ENCODE assay signal across 8 cellular contexts in genomic region chr11:66856496-66857233, GRCh38. TPM values are rescaled to one million over a fixed set of nuclear protein-coding genes. Genes with fewer than 3 reads are reported as not detected.
DNase-seq lines count a peak whose midpoint lies in the region; ATAC-seq and TF ChIP-seq lines count a peak whose summit lies in the region.

TSS of gene LRFN4 (plus strand) at chr11:66857064. CDS start at chr11:66857745, 681 bp downstream.

- H3K4me1 Mint-ChIP-seq in Caco-2 (ENCODE audit: low read depth, unreplicated experiment) (peaks cover 8% of the 10 kb centered on the region), T-cell (peaks cover 5 to 12% (median 5%) of the 10 kb centered on the region in 3 donors)

- H3K36me3 Mint-ChIP-seq in Caco-2 (ENCODE audit: insufficient read depth, unreplicated experiment) (peaks cover 43% of the 10 kb centered on the region), T-cell (no peaks in the 10 kb centered on the region)

- no peaks in the 10 kb centered on the region for H3K36me3 ChIP-seq in Caco-2 (ENCODE audit: control insufficient read depth, insufficient read depth, low read length)

- BruUV-seq in Caco-2 (replicated peaks; lab: Mats Ljungman, UMichigan): no TSS peak

- no peaks in the 10 kb centered on the region for H3K9me3 ChIP-seq in Caco-2

- DNase-seq in Caco-2 (peak in 1 of 2 experiments; percentile 76), T-cell (peak in 29 of 34 experiments; percentile 12 to 71 (median 36)), choroid plexus epithelial cell (ENCODE audit: low read depth) (no peak), RPMI8226 (no peak)
- DNase-seq in stimulated activated CD8-positive, alpha-beta memory T cell treated with anti-CD3 and anti-CD28 coated beads, Interleukin-12 subunit alpha, Interleukin-12 subunit beta, amount 100 ng/mL, for 4 hours (ENCODE audit: low read depth): peak; percentile 12

- peak within 1 kb of the TSS; percentile 95 for H3K27ac Mint-ChIP-seq in Caco-2 (ENCODE audit: unreplicated experiment)
- H3K27ac Mint-ChIP-seq in T-cell: peak within 1 kb of the TSS in 1 of 2 donors; percentile 70

- H3K4me3 Mint-ChIP-seq in Caco-2 (ENCODE audit: unreplicated experiment) (peak within 1 kb of the TSS; percentile 96), T-cell (peak within 1 kb of the TSS; percentile 80 to 86 (median 83))

- POLR2A ChIA-PET in Caco-2 (lab: Charles Lee): interaction anchor here (0.6 to 2.0 kb wide), 10 partner anchors 13 to 495 kb away, joined by 3 to 45 read pairs (median 4); partner anchors contain the start of genes PC, RBM14, RBM4B and RCE1
- POLR2A ChIA-PET in T-cell (lab: Charles Lee): no interaction called here

- CTCF ChIA-PET in Caco-2 (lab: Charles Lee): interaction anchor here (0.6 to 2.2 kb wide), 9 partner anchors 10 to 620 kb away, joined by 3 to 9 read pairs (median 5); partner anchors contain the start of gene RCE1
- CTCF ChIA-PET in T-cell (lab: Charles Lee): interaction anchor here in 1 of 2 donors (0.7 kb wide), 1 partner anchor 153 kb away, joined by 6 read pairs; no protein-coding TSS in a partner anchor

- no peaks in the 10 kb centered on the region for H3K9me3 Mint-ChIP-seq in Caco-2 (ENCODE audit: unreplicated experiment)
- no peaks in the 10 kb centered on the region for H3K9me3 Mint-ChIP-seq in T-cell

- intact Hi-C loops in Caco-2 (cut with micrococcal nuclease; ENCODE audit: unreplicated experiment): loop anchor here (1.0 kb wide), 1 partner anchor 13 kb away; the partner anchor contains the start of gene RCE1

- no peaks in the 10 kb centered on the region for H3K27me3 ChIP-seq in Caco-2 (replicated peaks; ENCODE audit: control insufficient read depth, insufficient read depth, low read length)
- H3K27me3 ChIP-seq in layer of hippocampus (ENCODE audit: control insufficient read depth, insufficient read depth, low read length): no peaks in the 10 kb centered on the region

- peaks cover 9% of the 10 kb centered on the region for H3K4me1 ChIP-seq in Caco-2

- peak within 1 kb of the TSS; percentile 94 for H3K4me3 ChIP-seq in Caco-2 (ENCODE audit: low read depth, low read length)
- H3K4me3 ChIP-seq in choroid plexus epithelial cell (ENCODE audit: low read depth, low read length): peak within 1 kb of the TSS; percentile 68

- peak; percentile 24 for ATAC-seq in GM19351 (IDR thresholded peaks at IDR 0.05; ENCODE audit: unreplicated experiment)
- peak; percentile 2 for ATAC-seq in HG03439 (IDR thresholded peaks at IDR 0.05; ENCODE audit: unreplicated experiment)
- ATAC-seq in T-cell (replicated peaks in 1 of 4): peak; percentile 69 to 70 (median 70)

- TF ChIP-seq CTCF in Caco-2 (IDR thresholded peaks at IDR 0.05; ENCODE audit: insufficient read depth in 1 of 2, low read depth in 1 of 2, low read length in 1 of 2, severe bottlenecking in 1 of 2, unreplicated experiment in 1 of 2) (no peak), choroid plexus epithelial cell (conservative IDR thresholded peaks at IDR 0.05; ENCODE audit: low read depth, low read length) (no peak)

- peak within 1 kb of the TSS; percentile 93 for H3K27ac ChIP-seq in layer of hippocampus (ENCODE audit: low read depth, low read length)

- H3K27me3 Mint-ChIP-seq in Caco-2 (ENCODE audit: insufficient read depth, unreplicated experiment): no peaks in the 10 kb centered on the region
- H3K27me3 Mint-ChIP-seq in T-cell: no peaks in the 10 kb centered on the region

RNA-seq across cellular contexts. Expression of gene LRFN4, which starts in this region (rescaled TPM):
- total RNA-seq in Caco-2 (2022) (14.1 and 17.3 TPM in 2 replicates), T-cell (10 to 100 TPM in 1 of 5 donors, 1 to 10 TPM in 4; 1.5 to 12.9 (median 6.7) TPM)

Comparison
In these comparisons a context has a peak if more than half of its experiments do, and no peak if none do; other contexts are left out.
1. DNase-seq: peak in T-cell (29 of 34) and stimulated activated CD8-positive, alpha-beta memory T cell treated with anti-CD3 and anti-CD28 coated beads, Interleukin-12 subunit alpha, Interleukin-12 subunit beta, amount 100 ng/mL, for 4 hours (single experiment); none in choroid plexus epithelial cell (single experiment) and RPMI8226 (single experiment).
2. ATAC-seq: peak in every context shown above with its lines; median percentile 70 in T-cell; 24 in GM19351; 2 in HG03439.